8 cellular contexts compared by ENCODE assay signal in genomic region chr15:30661154-30661553, GRCh38. TPM values are rescaled to one million over a fixed set of nuclear protein-coding genes. Genes with fewer than 3 reads are reported as not detected.
DNase-seq lines count a peak whose midpoint lies in the region; ATAC-seq, FAIRE-seq and TF ChIP-seq lines count a peak whose summit lies in the region.
"Not testable (repeated sequence)": the region's sequence is repeated elsewhere in the genome, so short reads cannot be mapped to it uniquely, and the experiment has no call there.

No MANE protein-coding gene starts in this region.

- not testable (repeated sequence) for H3K27ac ChIP-seq in DND-41 (ENCODE audit: low read length); KMS-11; kidney (ENCODE audit: low read depth in 2 of 2, low read length in 2 of 2); pancreas

- not testable (repeated sequence) for H2AFZ ChIP-seq in DND-41 (ENCODE audit: low read depth, low read length); KMS-11 (ENCODE audit: low read depth)

- not testable (repeated sequence) for H3K9ac ChIP-seq in DND-41 (ENCODE audit: low read depth, low read length); KMS-11; kidney (ENCODE audit: low read length in 2 of 2)

- not testable (repeated sequence) for H4K20me1 ChIP-seq in DND-41 (ENCODE audit: insufficient read depth, low read length); KMS-11 (ENCODE audit: insufficient read depth)

- H3K27me3 ChIP-seq in DND-41 (ENCODE audit: insufficient read depth, low read length, poor library complexity); KMS-11 (ENCODE audit: insufficient read depth, low read depth); pancreas: not testable (repeated sequence)

- ATAC-seq in DND-41 (ENCODE audit: insufficient read depth, low read depth); pancreas: not testable (repeated sequence)

- not testable (repeated sequence) for H3K4me1 ChIP-seq in DND-41 (ENCODE audit: insufficient read depth, low read length); KMS-11 (ENCODE audit: low read depth, poor library complexity, severe bottlenecking); kidney (ENCODE audit: control insufficient read depth in 1 of 2, insufficient read depth in 1 of 2, low read depth in 1 of 2, low read length in 2 of 2); pancreas

- FAIRE-seq in A204.1 (lab: Jason Lieb, UNC) (peak; percentile 90), kidney (lab: Jason Lieb, UNC) (peak; percentile 94), pancreas (lab: Jason Lieb, UNC) (peak; percentile 82)

- H3K79me2 ChIP-seq in DND-41 (ENCODE audit: insufficient read depth, low read length) = peaks cover 50% of the 10 kb centered on the region
- not testable (repeated sequence) for H3K79me2 ChIP-seq in KMS-11 (ENCODE audit: insufficient read depth, low read depth)

- not testable (repeated sequence) for H3K4me2 ChIP-seq in DND-41 (ENCODE audit: insufficient read depth, low read length); KMS-11

- intact Hi-C loops in kidney (cut with DNase I) = not testable (repeated sequence)
- intact Hi-C loops in pancreas (cut with DNase I) = loop anchor here in 1 of 3 donors (10.0 kb wide), 2 partner anchors 464 to 824 kb away; no protein-coding TSS in a partner anchor

- not testable (repeated sequence) for H3K4me3 ChIP-seq in DND-41 (ENCODE audit: low read depth in 1 of 2, low read length in 2 of 2); KMS-11 (IDR thresholded peaks at IDR 0.05; ENCODE audit: insufficient read depth, low read depth, low read length); epithelial cell of proximal tubule (ENCODE audit: low read depth, low read length); kidney (ENCODE audit: low read length in 2 of 2); pancreas

- WGBS in pancreas, 2 donors = 37 to 67% methylated on average over 1 of the region's 1 CpG

- peak; percentile 46 for TF ChIP-seq CTCF in DND-41 (IDR thresholded peaks at IDR 0.05; ENCODE audit: borderline replicate concordance, extremely low read depth, low read length, poor library complexity, severe bottlenecking)
- TF ChIP-seq CTCF in KMS-11 (conservative IDR thresholded peaks at IDR 0.05; ENCODE audit: low read depth, low read length) = peak; percentile 73
- peak; percentile 43 for TF ChIP-seq CTCF in epithelial cell of proximal tubule (conservative IDR thresholded peaks at IDR 0.05; ENCODE audit: low read depth, low read length)
- peak; percentile 56 for TF ChIP-seq CTCF in kidney (IDR thresholded peaks at IDR 0.05; ENCODE audit: borderline replicate concordance, extremely low read depth, insufficient read depth)
- TF ChIP-seq CTCF in pancreas (IDR thresholded peaks at IDR 0.05) = peak in 3 of 4 donors; percentile 12 to 26 (median 19)

- DNase-seq in DND-41; epithelial cell of proximal tubule (ENCODE audit: low read depth); kidney; pancreas: not testable (repeated sequence)
- DNase-seq in OCI-M1 (lab: John Stamatoyannopoulos, UW) (peak; percentile 48), astrocyte of the hippocampus (ENCODE audit: low read depth, low spot score) (peak; percentile 34)

- H3K9me3 ChIP-seq in DND-41 (ENCODE audit: insufficient read depth, low read length, severe bottlenecking); kidney (ENCODE audit: control insufficient read depth in 1 of 2, low read length in 2 of 2); pancreas: not testable (repeated sequence)

- peaks cover 52% of the 10 kb centered on the region for H3K36me3 ChIP-seq in DND-41 (ENCODE audit: insufficient read depth, low read length)
- not testable (repeated sequence) for H3K36me3 ChIP-seq in KMS-11 (ENCODE audit: insufficient read depth); kidney (ENCODE audit: control insufficient read depth in 1 of 2, insufficient read depth in 2 of 2, low read length in 2 of 2); pancreas

RNA-seq across cellular contexts. Expression of gene GOLGA8H, which starts 57.3 kb away (rescaled TPM):
- total RNA-seq in epithelial cell of proximal tubule = 0.51 TPM in 1 of 2 replicates, not detected in the other
- 0.88 TPM for total RNA-seq in kidney
- polyA plus RNA-seq in kidney (ENCODE audit: insufficient read depth, low read depth, low replicate concordance) = 0.43 TPM
- total RNA-seq in pancreas = 1 to 10 TPM in 3 of 6 donors, under 1 TPM in 3; 0.60 to 1.8 (median 1.0) TPM
- 1 to 10 TPM in 1 of 2 donors, under 1 TPM in 1; 0.33 to 1.6 TPM for polyA plus RNA-seq in pancreas

Comparison
In these comparisons a context has a peak if more than half of its experiments do, and no peak if none do; other contexts are left out.
1. CTCF ChIP-seq: peak in every context shown above with its lines; median percentile 73 in KMS-11; 56 in kidney; 46 in DND-41; 43 in epithelial cell of proximal tubule; 19 in pancreas.